In the genomic region with DNA sequence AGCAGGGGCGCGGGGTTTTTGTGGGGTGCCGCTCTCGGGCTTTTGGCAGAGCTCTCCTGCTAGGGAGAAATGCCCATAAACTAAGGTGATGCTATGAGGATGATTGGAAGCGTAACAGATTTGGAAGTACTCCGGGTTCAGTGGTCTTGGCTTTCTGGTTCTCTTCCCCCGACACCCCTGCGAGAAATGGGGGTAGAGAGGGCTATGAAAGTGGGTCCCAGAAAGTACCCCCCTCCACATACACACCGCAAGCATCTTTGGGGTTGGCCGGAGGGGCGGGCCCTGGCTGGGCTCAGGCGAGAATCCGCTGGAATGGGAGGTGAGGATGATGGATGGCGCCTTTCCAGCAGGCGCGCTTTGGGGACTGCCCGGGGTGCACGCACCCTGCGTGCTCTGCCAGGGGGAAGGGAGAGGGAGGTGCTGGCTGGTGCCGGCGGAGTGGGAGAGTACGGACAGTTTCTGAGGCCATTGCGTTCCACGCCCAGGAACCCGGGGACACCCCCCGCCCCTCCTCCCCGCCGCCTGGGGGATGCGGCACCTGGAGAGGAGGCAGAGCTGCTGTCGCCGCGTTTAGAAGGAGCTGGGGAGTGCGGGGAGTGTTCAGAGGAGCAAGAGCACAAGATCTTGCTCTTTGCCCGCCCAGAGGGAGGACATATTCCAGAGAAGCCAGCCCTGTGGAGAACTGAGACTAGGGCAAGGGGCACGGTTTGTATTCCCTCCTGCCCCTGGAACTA, we compare ENCODE assay signal across 8 cellular contexts.
DNase-seq lines count a peak whose midpoint lies in the region; ATAC-seq and TF ChIP-seq lines count a peak whose summit lies in the region.

No MANE protein-coding gene starts in this region.

- ATAC-seq in GM21786 (IDR thresholded peaks at IDR 0.05; ENCODE audit: unreplicated experiment) = no peak

- H3K27me3 ChIP-seq in brain microvascular endothelial cell (replicated peaks) = no peaks in the 10 kb centered on the region

- no peak overlapping the region for H3K27ac ChIP-seq in brain microvascular endothelial cell

- peak overlapping the region; percentile 77 for H3K4me3 ChIP-seq in brain microvascular endothelial cell (ENCODE audit: low read depth, low read length)

- no peak for TF ChIP-seq CTCF in brain microvascular endothelial cell (IDR thresholded peaks at IDR 0.05; ENCODE audit: low read depth, low read length, missing control alignments)

- no peaks in the 10 kb centered on the region for H3K36me3 ChIP-seq in brain microvascular endothelial cell (replicated peaks)

- DNase-seq in Ammon's horn (ENCODE audit: low spot score) (peak; percentile 45), NCI-H345 treated with DMSO at 0.1 percent for 48 hours (lab: John Stamatoyannopoulos, UW; ENCODE audit: unreplicated experiment) (peak; percentile 14), brain microvascular endothelial cell (no peak), left kidney (ENCODE audit: low read depth, low spot score) (peak; percentile 87), NK-92 (lab: John Stamatoyannopoulos, UW; ENCODE audit: unreplicated experiment) (no peak)
- DNase-seq in stimulated activated CD4-positive, alpha-beta T cell treated with anti-CD3 and anti-CD28 coated beads, Interleukin-15, amount 100 ng/mL, for 24 hours = peak; percentile 59
- DNase-seq in NK-92 treated with Interleukin-12 subunit alpha and Interleukin-12 subunit beta, amount 100 ng/mL, for 24 hours (lab: John Stamatoyannopoulos, UW) = no peak

- in situ Hi-C loops in brain microvascular endothelial cell (cut with HindIII; ENCODE audit: low pct_ligation_motif_present, low sequenced_read_pairs) = no loop called here

Comparison
In these comparisons a context has a peak if more than half of its experiments do, and no peak if none do; other contexts are left out.
1. DNase-seq: peak in Ammon's horn (single experiment), NCI-H345 treated with DMSO at 0.1 percent for 48 hours (single experiment), left kidney (single experiment) and stimulated activated CD4-positive, alpha-beta T cell treated with anti-CD3 and anti-CD28 coated beads, Interleukin-15, amount 100 ng/mL, for 24 hours (single experiment); none in brain microvascular endothelial cell (single experiment), NK-92 treated with Interleukin-12 subunit alpha and Interleukin-12 subunit beta, amount 100 ng/mL, for 24 hours (single experiment) and NK-92 (single experiment).